Comparison of ENCODE assay signal across 17 cellular contexts in the genomic region with DNA sequence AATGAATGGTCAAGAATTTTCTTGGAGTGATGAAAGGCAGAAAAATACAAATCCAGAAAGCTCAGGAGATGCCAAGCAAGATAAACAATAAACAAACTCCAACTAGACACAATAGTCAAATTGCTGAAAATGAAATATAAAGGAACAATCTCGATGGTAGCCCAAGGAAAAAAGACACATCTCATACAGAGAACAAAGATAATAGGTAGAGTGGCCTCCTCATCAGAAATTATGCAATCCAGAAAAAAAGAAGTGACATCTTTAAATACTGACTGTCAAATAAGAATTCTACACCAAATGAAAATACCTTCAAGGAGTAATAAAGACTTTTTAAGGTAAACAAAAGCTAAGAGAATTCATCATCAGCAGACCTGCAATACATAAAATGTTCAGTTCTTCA.
DNase-seq lines count a peak whose midpoint lies in the region; ATAC-seq, FAIRE-seq and TF ChIP-seq lines count a peak whose summit lies in the region.
"Had no signal": no experiment of that assay in that cellular context is flagged by ENCODE, and none has a peak within 500 bp of the region (broad histone marks: within the 10 kb centered on the region; RNA-seq: fewer than 3 reads in every experiment).

No MANE protein-coding gene starts in this region.

- H3K9ac ChIP-seq in KMS-11 (no peak overlapping the region), K562 (ENCODE audit: insufficient read depth in 1 of 2, low read depth in 2 of 2, low read length in 2 of 2) (no peak overlapping the region)
- H3K9ac ChIP-seq: SK-N-SH had no signal

- no peak for TF ChIP-seq POLR2A in K562 (conservative IDR thresholded peaks at IDR 0.05)

- H3K27me3 ChIP-seq in KMS-11 (ENCODE audit: insufficient read depth, low read depth), result no peaks in the 10 kb centered on the region
- H3K27me3 ChIP-seq in K562 (ENCODE audit: control insufficient read depth in 2 of 2, insufficient read depth in 2 of 2, low read length in 2 of 2), result no peaks in the 10 kb centered on the region

- no peak overlapping the region for H3K4me3 ChIP-seq in KMS-11 (IDR thresholded peaks at IDR 0.05; ENCODE audit: insufficient read depth, low read depth, low read length)
- H3K4me3 ChIP-seq in K562, result no peak overlapping the region
- H3K4me3 ChIP-seq: HAP-1 had no signal

- CTCF ChIA-PET in activated CD4-positive, alpha-beta T cell treated with anti-CD3 and anti-CD28 coated beads, Interleukin-2, amount 10 ng/mL, durations not matched to agents 7 days and 5 days (lab: Charles Lee), result no interaction called here
- CTCF ChIA-PET in K562 (lab: Yijun Ruan, JAX; ENCODE audit: low intra/inter-chr PET ratio), result interaction anchor here (0.6 to 2.6 kb wide), 3 partner anchors 193 to 205 kb away, joined by 3 to 17 read pairs (median 5); no protein-coding TSS in a partner anchor

- H3K4me1 Mint-ChIP-seq in activated CD4-positive, alpha-beta T cell treated with anti-CD3 and anti-CD28 coated beads, Interleukin-2, amount 10 ng/mL, durations not matched to agents 7 days and 5 days, result peaks cover 35% of the 10 kb centered on the region
- peaks cover 49% of the 10 kb centered on the region for H3K4me1 Mint-ChIP-seq in stimulated activated memory B cell treated with anti-CD40 and anti-IgM and Interleukin-4, amounts not matched to agents 10 μg/mL and 1 μg/mL and 100 μg/mL, for 72 hours

- H3K4me2 ChIP-seq in KMS-11, result peak overlapping the region; percentile 85
- no peak overlapping the region for H3K4me2 ChIP-seq in K562 (ENCODE audit: insufficient read depth, low read length)

- H3K4me3 Mint-ChIP-seq in activated CD4-positive, alpha-beta T cell treated with anti-CD3 and anti-CD28 coated beads, Interleukin-2, amount 10 ng/mL, durations not matched to agents 7 days and 5 days, result no peak overlapping the region
- H3K4me3 Mint-ChIP-seq in stimulated activated memory B cell treated with anti-CD40 and anti-IgM and Interleukin-4, amounts not matched to agents 10 μg/mL and 1 μg/mL and 100 μg/mL, for 72 hours, result no peak overlapping the region

- POLR2A ChIA-PET in activated CD4-positive, alpha-beta T cell treated with anti-CD3 and anti-CD28 coated beads, Interleukin-2, amount 10 ng/mL, durations not matched to agents 7 days and 5 days (lab: Charles Lee), result no interaction called here
- POLR2A ChIA-PET in K562 (lab: Yijun Ruan, JAX), result interaction anchor here (0.6 to 1.5 kb wide), 4 partner anchors 13 to 411 kb away, joined by 3 to 6 read pairs (median 3); no protein-coding TSS in a partner anchor

- peaks cover 71% of the 10 kb centered on the region for H4K20me1 ChIP-seq in KMS-11 (ENCODE audit: insufficient read depth)
- no peaks in the 10 kb centered on the region for H4K20me1 ChIP-seq in K562 (replicated peaks; ENCODE audit: control insufficient read depth, insufficient read depth, low read length)

- TF ChIP-seq RAD21 in K562 (CRISPR knock-in tag; conservative IDR thresholded peaks at IDR 0.05 in 1 of 2, IDR thresholded peaks at IDR 0.05 in 1 of 2), result no peak

- H3K36me3 ChIP-seq in KMS-11 (ENCODE audit: insufficient read depth), result no peaks in the 10 kb centered on the region
- H3K36me3 ChIP-seq in K562 (ENCODE audit: control insufficient read depth, insufficient read depth, low read length), result no peaks in the 10 kb centered on the region
- H3K36me3 ChIP-seq: HAP-1 had no signal

- peak overlapping the region; percentile 5 for H3K27ac Mint-ChIP-seq in activated CD4-positive, alpha-beta T cell treated with anti-CD3 and anti-CD28 coated beads, Interleukin-2, amount 10 ng/mL, durations not matched to agents 7 days and 5 days
- peak overlapping the region; percentile 93 for H3K27ac Mint-ChIP-seq in stimulated activated memory B cell treated with anti-CD40 and anti-IgM and Interleukin-4, amounts not matched to agents 10 μg/mL and 1 μg/mL and 100 μg/mL, for 72 hours

- DNase-seq in activated CD4-positive, alpha-beta T cell treated with anti-CD3 and anti-CD28 coated beads, Interleukin-2, amount 10 ng/mL, durations not matched to agents 7 days and 5 days, result no peak
- no peak for DNase-seq in activated CD4-positive, alpha-beta T cell treated with anti-CD3 and anti-CD28 coated beads, Interleukin-2, amount 50 U/mL, for 4 hours
- DNase-seq in K562 (ENCODE audit: extremely low read depth in 1 of 4, low spot score in 3 of 4) (no peak), NCI-H774 (lab: John Stamatoyannopoulos, UW) (no peak)
- DNase-seq in stimulated activated CD4-positive, alpha-beta T cell treated with anti-CD3 and anti-CD28 coated beads, Interleukin-4, amount 100 ng/mL, for 1 hour, result no peak
- DNase-seq: 8988T; CD8-positive, alpha-beta memory T cell; MM.1S; NCI-H510A; NCI-H748 treated with DMSO at 0.1 percent for 48 hours; SHP77 treated with DMSO at 0.1 percent for 48 hours; SK-N-SH had no signal

- H3K36me3 Mint-ChIP-seq in activated CD4-positive, alpha-beta T cell treated with anti-CD3 and anti-CD28 coated beads, Interleukin-2, amount 10 ng/mL, durations not matched to agents 7 days and 5 days (ENCODE audit: low read depth), result no peaks in the 10 kb centered on the region
- H3K36me3 Mint-ChIP-seq in stimulated activated memory B cell treated with anti-CD40 and anti-IgM and Interleukin-4, amounts not matched to agents 10 μg/mL and 1 μg/mL and 100 μg/mL, for 72 hours, result no peaks in the 10 kb centered on the region
- H3K36me3 Mint-ChIP-seq: CD8-positive, alpha-beta memory T cell had no signal

- H2AFZ ChIP-seq in KMS-11 (ENCODE audit: low read depth), result no peak overlapping the region
- no peak overlapping the region for H2AFZ ChIP-seq in K562 (ENCODE audit: low read depth, low read length)

- intact Hi-C loops in K562 (cut with micrococcal nuclease), result loop anchor here (2.0 to 5.0 kb wide), 4 partner anchors 60 to 408 kb away; no protein-coding TSS in a partner anchor

- no peaks in the 10 kb centered on the region for H3K9me1 ChIP-seq in K562 (ENCODE audit: control insufficient read depth, insufficient read depth, low read length)

- no peaks in the 10 kb centered on the region for H3K9me3 ChIP-seq in K562 (replicated peaks; ENCODE audit: control insufficient read depth, insufficient read depth, low read depth, low read length)
- H3K9me3 ChIP-seq: HAP-1, SK-N-SH had no signal

- BruUV-seq in K562 (replicated peaks; lab: Mats Ljungman, UMichigan), result no TSS peak

- in situ Hi-C loops in K562 (cut with MboI), result loop anchor here (10.0 kb wide), 1 partner anchor 196 kb away; no protein-coding TSS in a partner anchor

- no peak overlapping the region for H3K27ac ChIP-seq in KMS-11
- H3K27ac ChIP-seq in K562 (ENCODE audit: extremely low read depth, low read depth, low read length), result no peak overlapping the region
- H3K27ac ChIP-seq: HL-60 had no signal

- no peaks in the 10 kb centered on the region for H3K9me3 Mint-ChIP-seq in activated CD4-positive, alpha-beta T cell treated with anti-CD3 and anti-CD28 coated beads, Interleukin-2, amount 10 ng/mL, durations not matched to agents 7 days and 5 days
- H3K9me3 Mint-ChIP-seq in stimulated activated memory B cell treated with anti-CD40 and anti-IgM and Interleukin-4, amounts not matched to agents 10 μg/mL and 1 μg/mL and 100 μg/mL, for 72 hours, result no peaks in the 10 kb centered on the region
- H3K9me3 Mint-ChIP-seq: CD8-positive, alpha-beta memory T cell had no signal

- H3K79me2 ChIP-seq in KMS-11 (ENCODE audit: insufficient read depth, low read depth), result peaks cover 49% of the 10 kb centered on the region; the same call in 1 of the 2 replicates
- H3K79me2 ChIP-seq in K562 (ENCODE audit: control insufficient read depth, insufficient read depth, low read length), result no peaks in the 10 kb centered on the region

- no peak for FAIRE-seq in K562 (lab: Jason Lieb, UNC)

- no peaks in the 10 kb centered on the region for H3K27me3 Mint-ChIP-seq in activated CD4-positive, alpha-beta T cell treated with anti-CD3 and anti-CD28 coated beads, Interleukin-2, amount 10 ng/mL, durations not matched to agents 7 days and 5 days
- no peaks in the 10 kb centered on the region for H3K27me3 Mint-ChIP-seq in stimulated activated memory B cell treated with anti-CD40 and anti-IgM and Interleukin-4, amounts not matched to agents 10 μg/mL and 1 μg/mL and 100 μg/mL, for 72 hours
- H3K27me3 Mint-ChIP-seq: CD8-positive, alpha-beta memory T cell had no signal

- 0% methylated on average over 1 of the region's 1 CpG for WGBS in K562 (ENCODE audit: insufficient coverage, low coverage, missing lambda C conversion rate)

- TF ChIP-seq CTCF in KMS-11 (conservative IDR thresholded peaks at IDR 0.05; ENCODE audit: low read depth, low read length), result no peak
- TF ChIP-seq CTCF in K562 (IDR thresholded peaks at IDR 0.05 in 2 of 3, conservative IDR thresholded peaks at IDR 0.05 in 1 of 3; ENCODE audit: insufficient read depth in 2 of 3, low read depth in 1 of 3, low read length in 3 of 3), result no peak

- no peak for TF ChIP-seq EP300 in K562 (IDR thresholded peaks at IDR 0.05; ENCODE audit: low read length)

- ATAC-seq in K562 (no peak), HG02870 (IDR thresholded peaks at IDR 0.05; ENCODE audit: unreplicated experiment) (no peak)
- no peak for ATAC-seq in stimulated activated memory B cell treated with anti-CD40 and anti-IgM and Interleukin-4, amounts not matched to agents 10 μg/mL and 1 μg/mL and 100 μg/mL, for 72 hours

- H3K4me1 ChIP-seq in KMS-11 (ENCODE audit: low read depth, poor library complexity, severe bottlenecking) (peaks cover 73% of the 10 kb centered on the region), K562 (replicated peaks in 1 of 2; ENCODE audit: control insufficient read depth in 2 of 2, insufficient read depth in 2 of 2, low read length in 2 of 2) (peaks cover 5 to 12% of the 10 kb centered on the region in 2 experiments; a peak in 2 of 5 replicates)
- H3K4me1 ChIP-seq: HAP-1 had no signal

TF ChIP-seq in K562, 482 proteins besides CTCF, POLR2A, EP300 and RAD21:
- no peak for TF ChIP-seq NFE2 (IDR thresholded peaks at IDR 0.05; ENCODE audit: low read depth)
- no peak for TF ChIP-seq RBM39 (optimal IDR thresholded peaks at IDR 0.05; ENCODE audit: low read depth, low read length)
- TF ChIP-seq ADNP (tag; IDR thresholded peaks at IDR 0.05), result 0 out of 2 replicates have a peak, but pooled peaks have one; percentile 18
- peak; percentile 57 for TF ChIP-seq CEBPB (tag; IDR thresholded peaks at IDR 0.05)
- no peak for TF ChIP-seq CEBPG (CRISPR knock-in tag; IDR thresholded peaks at IDR 0.05)
- TF ChIP-seq CEBPG (tag; conservative IDR thresholded peaks at IDR 0.05 in 1 of 2, IDR thresholded peaks at IDR 0.05 in 1 of 2), result peak; percentile 25 to 60; a peak in 2 of 4 replicates
- no peak for TF ChIP-seq NFE2L1 (tag; IDR thresholded peaks at IDR 0.05; ENCODE audit: borderline replicate concordance, low read depth)
- no peak for TF ChIP-seq NR2C1 (IDR thresholded peaks at IDR 0.05)
- TF ChIP-seq NR2C1 (tag; IDR thresholded peaks at IDR 0.05), result no peak
- no peak for TF ChIP-seq NCOA4 (IDR thresholded peaks at IDR 0.05; ENCODE audit: partially characterized antibody)
